Comparison of ENCODE assay signal across 1 cellular context in genomic region chr16:1612320-1613111, GRCh38.
TF ChIP-seq lines count a peak whose summit lies in the region.

Gene CRAMP1, plus strand, starts transcription at chr16:1612360. Its CDS starts 2,280 bp downstream, at chr16:1614640.

TF ChIP-seq in HepG2, 621 proteins besides CTCF, POLR2A, EP300 and RAD21 (continued from another document):
- peak; percentile 86 for TF ChIP-seq ZBTB14 (CRISPR knock-in tag; IDR thresholded peaks at IDR 0.05)
- TF ChIP-seq ZKSCAN5 (CRISPR knock-in tag; IDR thresholded peaks at IDR 0.05): no peak
- no peak for TF ChIP-seq GPBP1L1 (CRISPR knock-in tag; IDR thresholded peaks at IDR 0.05)
- TF ChIP-seq GMEB1 (CRISPR knock-in tag; IDR thresholded peaks at IDR 0.05; ENCODE audit: borderline replicate concordance): peak; percentile 63
- no peak for TF ChIP-seq ZNF3 (CRISPR knock-in tag; IDR thresholded peaks at IDR 0.05)
- TF ChIP-seq WIZ (CRISPR knock-in tag; IDR thresholded peaks at IDR 0.05): no peak
- TF ChIP-seq GABPA (IDR thresholded peaks at IDR 0.05; ENCODE audit: low read depth, low read length): peak; percentile 54
- no peak for TF ChIP-seq GABPA (CRISPR knock-in tag; IDR thresholded peaks at IDR 0.05; ENCODE audit: low read depth)
- no peak for TF ChIP-seq MEIS1 (CRISPR knock-in tag; IDR thresholded peaks at IDR 0.05; ENCODE audit: borderline replicate concordance)
- TF ChIP-seq TMF1 (CRISPR knock-in tag; IDR thresholded peaks at IDR 0.05; ENCODE audit: low read depth): peak; percentile 55; the same call in 1 of the 2 replicates
- TF ChIP-seq SIN3A (IDR thresholded peaks at IDR 0.05; ENCODE audit: borderline replicate concordance, low read depth, low read length): peak; percentile 7; the same call in 1 of the 2 replicates
- TF ChIP-seq UBTF (CRISPR knock-in tag; IDR thresholded peaks at IDR 0.05): peak; percentile 57; the same call in 1 of the 2 replicates
- peak; percentile 59 for TF ChIP-seq ZFY (CRISPR knock-in tag; IDR thresholded peaks at IDR 0.05)
- TF ChIP-seq PAXIP1 (CRISPR knock-in tag; conservative IDR thresholded peaks at IDR 0.05): 0 out of 2 replicates have a peak, but pooled peaks have one; percentile 4
- peak; percentile 73 for TF ChIP-seq KDM5A (IDR thresholded peaks at IDR 0.05; ENCODE audit: borderline replicate concordance, low read length)
- TF ChIP-seq PCBP1 (IDR thresholded peaks at IDR 0.05; ENCODE audit: borderline replicate concordance, low read depth, low read length): no peak
- peak; percentile 15; the same call in 1 of the 2 replicates for TF ChIP-seq TFDP2 (CRISPR knock-in tag; IDR thresholded peaks at IDR 0.05)
- peak; percentile 65 for TF ChIP-seq GATAD1 (CRISPR knock-in tag; IDR thresholded peaks at IDR 0.05)
